ENCODE assay signal across 8 cellular contexts in the genomic region with DNA sequence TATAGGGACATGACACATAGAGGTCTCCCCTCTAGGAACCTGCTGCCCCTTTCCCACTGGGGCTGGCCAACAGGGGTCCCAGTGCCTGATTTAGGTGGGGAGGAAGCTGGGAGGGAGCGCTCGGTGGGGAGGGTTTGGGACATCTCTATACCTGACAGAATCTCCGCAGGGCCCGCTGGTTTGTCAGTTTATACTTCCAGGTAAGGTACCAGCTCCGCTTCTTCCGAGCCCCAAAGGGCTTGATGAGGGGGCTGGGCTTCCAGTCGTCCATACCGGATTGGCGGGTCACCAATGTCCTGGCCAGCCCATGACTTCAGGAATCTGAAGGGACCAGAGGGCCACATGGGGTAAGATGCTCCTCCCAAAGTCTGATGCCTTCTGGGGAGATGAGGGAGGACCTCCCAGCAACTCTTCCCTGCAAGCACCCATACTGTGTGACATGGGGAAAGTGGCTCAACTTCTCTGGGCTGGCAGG. TPM values are rescaled to one million over a fixed set of nuclear protein-coding genes. Genes with fewer than 3 reads are reported as not detected.
DNase-seq lines count a peak whose midpoint lies in the region; ATAC-seq, FAIRE-seq and TF ChIP-seq lines count a peak whose summit lies in the region.

No MANE protein-coding gene starts in this region.

- TF ChIP-seq CTCF in heart left ventricle (IDR thresholded peaks at IDR 0.05), result no peak

- H3K27me3 ChIP-seq in heart left ventricle (no peaks in the 10 kb centered on the region), small intestine (ENCODE audit: control insufficient read depth in 2 of 2, insufficient read depth in 2 of 2, low read length in 2 of 2) (no peaks in the 10 kb centered on the region)

- DNase-seq in T-helper 17 cell (no peak), heart left ventricle (no peak), small intestine (no peak), NCI-H1092 treated with DMSO at 0.1 percent for 48 hours (lab: John Stamatoyannopoulos, UW) (no peak), SKM-1 (lab: John Stamatoyannopoulos, UW; ENCODE audit: unreplicated experiment) (no peak), amniotic stem cell (lab: John Stamatoyannopoulos, UW) (no peak)

- no peaks in the 10 kb centered on the region for H3K27me3 Mint-ChIP-seq in T-helper 17 cell

- WGBS in heart left ventricle, 4 donors, result 51 to 57% (median 55%) methylated on average over 9 of the region's 9 CpGs
- WGBS in small intestine, 3 donors, result 59 to 64% (median 60%) methylated on average over 9 of the region's 9 CpGs

- H3K36me3 ChIP-seq in heart left ventricle, result peaks cover 0 to 43% (median 30%) of the 10 kb centered on the region in 9 donors
- H3K36me3 ChIP-seq in small intestine (ENCODE audit: control insufficient read depth in 2 of 2, insufficient read depth in 2 of 2, low read length in 2 of 2), result peaks cover 0 to 10% of the 10 kb centered on the region in 2 donors

- H3K4me1 Mint-ChIP-seq in T-helper 17 cell, result peaks cover 18% of the 10 kb centered on the region

- H3K4me3 ChIP-seq in heart left ventricle, result peak overlapping the region; percentile 71 to 97 (median 82)
- H3K4me3 ChIP-seq in small intestine (ENCODE audit: low read depth in 1 of 2, low read length in 2 of 2), result peak overlapping the region; percentile 34 to 70

- intact Hi-C loops in heart left ventricle (cut with DNase I), result no loop called here

- H3K9me3 ChIP-seq in T-helper 17 cell (ENCODE audit: control insufficient read depth, low read length, poor library complexity, severe bottlenecking) (no peaks in the 10 kb centered on the region), heart left ventricle (no peaks in the 10 kb centered on the region), small intestine (ENCODE audit: control insufficient read depth, low read depth) (no peaks in the 10 kb centered on the region)

- H3K27ac ChIP-seq in heart left ventricle (peak overlapping the region; percentile 74 to 95 (median 86)), small intestine (ENCODE audit: low read depth in 1 of 2, low read length in 1 of 2) (peak overlapping the region; percentile 71 to 81)

- H3K36me3 Mint-ChIP-seq in T-helper 17 cell (ENCODE audit: low read depth), result peaks cover 8% of the 10 kb centered on the region

- H3K27ac Mint-ChIP-seq in T-helper 17 cell, result peak overlapping the region; percentile 76

- no peak for FAIRE-seq in small intestine (lab: Jason Lieb, UNC)

- TF ChIP-seq POLR2A in heart left ventricle (IDR thresholded peaks at IDR 0.05), result no peak

- peak overlapping the region; percentile 80 for H3K4me3 Mint-ChIP-seq in T-helper 17 cell

- H3K4me1 ChIP-seq in heart left ventricle (peaks cover 0 to 50% (median 29%) of the 10 kb centered on the region in 12 donors), small intestine (ENCODE audit: control insufficient read depth in 2 of 2, insufficient read depth in 1 of 2, low read depth in 1 of 2, low read length in 1 of 2) (peaks cover 4 to 5% of the 10 kb centered on the region in 2 donors)

- ATAC-seq in GM19395 (IDR thresholded peaks at IDR 0.05; ENCODE audit: unreplicated experiment) (peak; percentile 7), T-helper 17 cell (peak; percentile 1), heart left ventricle (peak in 2 of 4 donors; percentile 1 to 6), HG02885 (IDR thresholded peaks at IDR 0.05; ENCODE audit: poor library complexity, unreplicated experiment) (no peak)

RNA-seq across cellular contexts. Expression of a gene that starts 0.6 kb away (rescaled TPM):
- 10 to 100 TPM; 33.8 to 39.3 TPM for total RNA-seq in T-helper 17 cell
- 100 to 1,000 TPM; 117 to 203 (median 144) TPM for total RNA-seq in heart left ventricle
- 100 to 1,000 TPM in 1 of 2 donors, 10 to 100 TPM in 1; 85.2 to 117 TPM for polyA plus RNA-seq in heart left ventricle
- 10 to 100 TPM; 37.6 to 81.3 (median 44.1) TPM for polyA plus RNA-seq in small intestine

RNA-seq across cellular contexts. Expression of a gene that starts 5.5 kb away (rescaled TPM):
- total RNA-seq in T-helper 17 cell (not detected), heart left ventricle (10 to 100 TPM in 2 of 9 donors, 1 to 10 TPM in 7; 7.1 to 10.6 (median 8.9) TPM)
- polyA plus RNA-seq in heart left ventricle (10 to 100 TPM in 1 of 2 donors, 1 to 10 TPM in 1; 5.9 to 10.5 TPM), small intestine (1 to 10 TPM in 1 of 3 donors, under 1 TPM in 1, not detected in 1; 0.27 to 1.8 TPM)

RNA-seq across cellular contexts. Expression of a gene that starts 21.3 kb away (rescaled TPM):
- total RNA-seq in T-helper 17 cell (not detected), heart left ventricle (not detected)
- polyA plus RNA-seq in heart left ventricle (not detected), small intestine (not detected)

RNA-seq across cellular contexts. Expression of a gene that starts 22.7 kb away (rescaled TPM):
- total RNA-seq in T-helper 17 cell (not detected), heart left ventricle (1 to 10 TPM in 5 of 9 donors, under 1 TPM in 4; 0.63 to 3.5 (median 1.1) TPM)
- polyA plus RNA-seq in heart left ventricle (1 to 10 TPM in 1 of 2 donors, under 1 TPM in 1; 0.65 to 5.5 TPM), small intestine (100 to 1,000 TPM in 1 of 3 donors, 10 to 100 TPM in 2; 22.7 to 104 (median 40.3) TPM)

RNA-seq across cellular contexts. Expression of a gene that starts 50.0 kb away (rescaled TPM):
- under 1 TPM; 0.72 to 0.73 TPM for total RNA-seq in T-helper 17 cell
- 1 to 10 TPM in 4 of 9 donors, under 1 TPM in 4, not detected in 1; 0.44 to 4.0 (median 0.87) TPM for total RNA-seq in heart left ventricle
- under 1 TPM; 0.30 to 0.33 TPM for polyA plus RNA-seq in heart left ventricle
- polyA plus RNA-seq in small intestine, result 1 to 10 TPM; 1.9 to 9.7 (median 2.0) TPM

Comparison
In these comparisons a context has a peak if more than half of its experiments do, and no peak if none do; other contexts are left out.
1. RNA of a gene that starts 5.5 kb away (total RNA-seq): 7.1 to 10.6 TPM in heart left ventricle; not detected in T-helper 17 cell; every median in the first group is over 4 times any median in the second.